Comparison of ENCODE assay signal across 9 cellular contexts in the genomic region with DNA sequence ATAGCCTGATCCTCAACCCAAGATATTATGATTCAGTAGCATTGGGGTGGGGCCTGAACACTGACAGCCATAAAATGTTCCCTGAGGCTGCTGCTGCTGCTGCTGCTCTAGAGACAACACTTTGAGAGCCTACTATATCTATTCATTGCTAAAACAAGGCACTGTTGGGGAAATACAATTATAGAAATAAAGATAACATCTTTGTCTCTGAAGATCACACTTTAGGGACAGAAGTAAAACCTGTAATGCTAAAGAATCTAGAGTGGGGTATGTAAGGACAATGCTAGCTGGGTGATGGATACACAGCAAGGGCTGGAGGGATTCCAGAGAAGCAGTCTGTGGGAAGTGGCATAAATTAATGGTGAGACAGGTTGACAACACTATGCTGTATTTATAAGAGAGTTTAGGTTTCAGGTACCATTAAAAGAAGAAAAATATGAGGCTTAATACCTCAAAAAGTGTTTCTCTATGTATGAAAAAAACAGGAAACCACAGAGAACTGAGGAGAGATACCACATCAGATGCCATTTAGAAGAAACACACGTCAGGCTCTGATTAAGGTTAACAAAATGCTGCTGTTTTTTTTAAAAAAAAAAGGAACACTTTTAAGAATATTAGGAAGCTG.
DNase-seq lines count a peak whose midpoint lies in the region; ATAC-seq, FAIRE-seq and TF ChIP-seq lines count a peak whose summit lies in the region.
"Had no signal": no experiment of that assay in that cellular context is flagged by ENCODE, and none has a peak within 500 bp of the region (broad histone marks: within the 10 kb centered on the region; RNA-seq: fewer than 3 reads in every experiment).

No MANE protein-coding gene starts in this region.

- intact Hi-C loops in MCF 10A (cut with micrococcal nuclease), result no loop called here
- intact Hi-C loops in breast epithelium (cut with DNase I; ENCODE audit: low total_unique reads), result no loop called here
- intact Hi-C loops in GM12878 (cut with micrococcal nuclease; ENCODE audit: unreplicated experiment), result no loop called here

- no peak overlapping the region for H3K4me3 ChIP-seq in breast epithelium
- no peak overlapping the region for H3K4me3 ChIP-seq in GM12878

- RAD21 ChIA-PET in GM12878 (lab: Charles Lee; ENCODE audit: unreplicated experiment), result interaction anchor here (0.6 to 1.5 kb wide), 2 partner anchors 42 to 57 kb away, joined by 3 read pairs; no protein-coding TSS in a partner anchor

- peak in 1 of 2 experiments; percentile 70; a peak in 1 of 4 replicates for TF ChIP-seq EP300 in GM12878 (IDR thresholded peaks at IDR 0.05; ENCODE audit: borderline replicate concordance in 1 of 2, control insufficient read depth in 1 of 2, low read depth in 2 of 2, low read length in 2 of 2)

- no peaks in the 10 kb centered on the region; the same call in 1 of the 2 replicates for H3K79me2 ChIP-seq in GM12878 (ENCODE audit: control insufficient read depth, insufficient read depth, low read length)
- H3K79me2 ChIP-seq: parathyroid adenoma had no signal

- H3K27me3 Mint-ChIP-seq in MCF 10A (ENCODE audit: insufficient read depth, unreplicated experiment), result no peaks in the 10 kb centered on the region

- ATAC-seq in GM12878 (peak; percentile 77), HG02970 (IDR thresholded peaks at IDR 0.05; ENCODE audit: low FRiP score, unreplicated experiment) (no peak)
- peak; percentile 88 for ATAC-seq in stimulated activated effector memory CD8-positive, alpha-beta T cell treated with anti-CD3 and anti-CD28 coated beads, Interleukin-12 subunit alpha, Interleukin-12 subunit beta, amount 100 ng/mL, for 72 hours

- H4K20me1 ChIP-seq in GM12878 (ENCODE audit: control insufficient read depth, insufficient read depth), result no peaks in the 10 kb centered on the region

- TF ChIP-seq CTCF in MCF 10A (IDR thresholded peaks at IDR 0.05; ENCODE audit: unreplicated experiment), result no peak
- no peak for TF ChIP-seq CTCF in breast epithelium (IDR thresholded peaks at IDR 0.05)
- TF ChIP-seq CTCF in GM12878 (IDR thresholded peaks at IDR 0.05 in 2 of 3, conservative IDR thresholded peaks at IDR 0.05 in 1 of 3; ENCODE audit: control insufficient read depth in 2 of 3, extremely low read depth in 1 of 3, insufficient read depth in 1 of 3, low read depth in 3 of 3, low read length in 3 of 3), result no peak

- no peak for FAIRE-seq in GM12878 (lab: Jason Lieb, UNC)

- BruUV-seq in MCF 10A (replicated peaks; lab: Mats Ljungman, UMichigan) (no TSS peak), GM12878 (replicated peaks; lab: Mats Ljungman, UMichigan) (no TSS peak)

- no peaks in the 10 kb centered on the region for H3K9me3 ChIP-seq in breast epithelium
- H3K9me3 ChIP-seq in GM12878 (replicated peaks; ENCODE audit: control insufficient read depth, insufficient read depth, low read length), result no peaks in the 10 kb centered on the region

- H3K27ac Mint-ChIP-seq in MCF 10A (ENCODE audit: low read depth, unreplicated experiment), result peak overlapping the region; percentile 80
- peak overlapping the region; percentile 93 for H3K27ac Mint-ChIP-seq in stimulated activated effector memory CD8-positive, alpha-beta T cell treated with anti-CD3 and anti-CD28 coated beads, Interleukin-12 subunit alpha, Interleukin-12 subunit beta, amount 100 ng/mL, for 72 hours

- no peak for TF ChIP-seq POLR2A in breast epithelium (IDR thresholded peaks at IDR 0.05)
- TF ChIP-seq POLR2A in GM12878 (IDR thresholded peaks at IDR 0.05; ENCODE audit: low read depth, low read length), result no peak

- CTCF ChIA-PET in MCF 10A (lab: Yijun Ruan, JAX) (no interaction called here), GM12878 (lab: Yijun Ruan, JAX) (interaction anchor here (0.7 kb wide), 1 partner anchor 629 kb away, joined by 4 read pairs; no protein-coding TSS in a partner anchor)

- H3K4me3 Mint-ChIP-seq in MCF 10A (ENCODE audit: unreplicated experiment), result no peak overlapping the region
- H3K4me3 Mint-ChIP-seq in stimulated activated effector memory CD8-positive, alpha-beta T cell treated with anti-CD3 and anti-CD28 coated beads, Interleukin-12 subunit alpha, Interleukin-12 subunit beta, amount 100 ng/mL, for 72 hours, result peak overlapping the region; percentile 58

- H3K36me3 Mint-ChIP-seq in MCF 10A (ENCODE audit: insufficient read depth, unreplicated experiment), result peaks cover 6% of the 10 kb centered on the region
- H3K36me3 Mint-ChIP-seq in stimulated activated effector memory CD8-positive, alpha-beta T cell treated with anti-CD3 and anti-CD28 coated beads, Interleukin-12 subunit alpha, Interleukin-12 subunit beta, amount 100 ng/mL, for 72 hours, result peaks cover 87% of the 10 kb centered on the region

- H3K27me3 ChIP-seq in breast epithelium, result no peaks in the 10 kb centered on the region
- no peaks in the 10 kb centered on the region for H3K27me3 ChIP-seq in GM12878 (replicated peaks in 1 of 2; ENCODE audit: control insufficient read depth in 2 of 2, insufficient read depth in 2 of 2, low read length in 1 of 2)

- H3K4me2 ChIP-seq in GM12878 (ENCODE audit: control insufficient read depth, insufficient read depth), result 0 out of 2 replicates have a peak overlapping the region, but pooled peaks have one; percentile 25

- H3K4me1 Mint-ChIP-seq in MCF 10A (ENCODE audit: insufficient read depth, unreplicated experiment), result peaks cover 10% of the 10 kb centered on the region
- H3K4me1 Mint-ChIP-seq in stimulated activated effector memory CD8-positive, alpha-beta T cell treated with anti-CD3 and anti-CD28 coated beads, Interleukin-12 subunit alpha, Interleukin-12 subunit beta, amount 100 ng/mL, for 72 hours, result peaks cover 56% of the 10 kb centered on the region

- no peaks in the 10 kb centered on the region for H3K36me3 ChIP-seq in breast epithelium
- 0 out of 4 replicates have a peak, but pooled peaks cover 0 to 6% of the 10 kb centered on the region in 2 experiments for H3K36me3 ChIP-seq in GM12878 (ENCODE audit: control insufficient read depth in 2 of 2, insufficient read depth in 2 of 2, low read length in 1 of 2)

- no peak overlapping the region for H2AFZ ChIP-seq in GM12878 (ENCODE audit: control insufficient read depth, low read depth, low read length)
- H2AFZ ChIP-seq: parathyroid adenoma had no signal

- no peak overlapping the region for H3K9ac ChIP-seq in GM12878 (ENCODE audit: control insufficient read depth, insufficient read depth, low read length)
- H3K9ac ChIP-seq: parathyroid adenoma had no signal

- SMC1A ChIA-PET in GM12878 (lab: Charles Lee; ENCODE audit: uncharacterized antibody, unreplicated experiment), result interaction anchor here (1.0 to 1.4 kb wide), 4 partner anchors 22 to 430 kb away, joined by 3 to 7 read pairs (median 5); no protein-coding TSS in a partner anchor

- no peak for TF ChIP-seq RAD21 in GM12878 (IDR thresholded peaks at IDR 0.05; ENCODE audit: insufficient read depth, low read depth, low read length)

- no peaks in the 10 kb centered on the region for H3K9me3 Mint-ChIP-seq in MCF 10A (ENCODE audit: unreplicated experiment)
- peaks cover 2% of the 10 kb centered on the region for H3K9me3 Mint-ChIP-seq in stimulated activated effector memory CD8-positive, alpha-beta T cell treated with anti-CD3 and anti-CD28 coated beads, Interleukin-12 subunit alpha, Interleukin-12 subunit beta, amount 100 ng/mL, for 72 hours

- no peaks in the 10 kb centered on the region for H3K4me1 ChIP-seq in breast epithelium
- peaks cover 9% of the 10 kb centered on the region for H3K4me1 ChIP-seq in GM12878 (ENCODE audit: control insufficient read depth, insufficient read depth, low read length)
- H3K4me1 ChIP-seq: parathyroid adenoma had no signal

- DNase-seq in MCF 10A (ENCODE audit: unreplicated experiment) (peak; percentile 35), breast epithelium (ENCODE audit: low spot score in 2 of 2) (no peak), NAMALWA (ENCODE audit: low spot score) (peak; percentile 19), GM12878 (ENCODE audit: low read depth, low spot score) (no peak), NCI-H524 (lab: John Stamatoyannopoulos, UW) (no peak), NCI-H446 (lab: John Stamatoyannopoulos, UW) (no peak)
- no peak for DNase-seq in stimulated activated effector memory CD8-positive, alpha-beta T cell treated with anti-CD3 and anti-CD28 coated beads, Interleukin-12 subunit alpha, Interleukin-12 subunit beta, amount 100 ng/mL, for 72 hours (ENCODE audit: low spot score in 2 of 2)

- H3K27ac ChIP-seq in breast epithelium, result peak overlapping the region in 1 of 2 donors; percentile 19
- peak overlapping the region; percentile 25; the same call in 1 of the 2 replicates for H3K27ac ChIP-seq in GM12878 (ENCODE audit: control insufficient read depth, insufficient read depth)
- H3K27ac ChIP-seq: parathyroid adenoma had no signal

- in situ Hi-C loops in GM12878 (cut with MboI), result no loop called here

- 32% methylated on average over 1 of the region's 1 CpG for WGBS in GM12878 (ENCODE audit: insufficient coverage, insufficient replicate concordance, low lambda C conversion rate, missing lambda C conversion rate)

- POLR2A ChIA-PET in MCF 10A (lab: Yijun Ruan, JAX), result interaction anchor here (0.7 to 0.8 kb wide), 3 partner anchors 55 to 120 kb away, joined by 3 to 4 read pairs (median 3); no protein-coding TSS in a partner anchor
- POLR2A ChIA-PET in GM12878 (lab: Charles Lee), result no interaction called here

TF ChIP-seq in GM12878, 131 proteins besides CTCF, POLR2A, EP300 and RAD21 (continues in another document):
- TF ChIP-seq ZZZ3 (IDR thresholded peaks at IDR 0.05; ENCODE audit: control insufficient read depth, insufficient read length, low read depth), result no peak
- TF ChIP-seq, protein P1, sequence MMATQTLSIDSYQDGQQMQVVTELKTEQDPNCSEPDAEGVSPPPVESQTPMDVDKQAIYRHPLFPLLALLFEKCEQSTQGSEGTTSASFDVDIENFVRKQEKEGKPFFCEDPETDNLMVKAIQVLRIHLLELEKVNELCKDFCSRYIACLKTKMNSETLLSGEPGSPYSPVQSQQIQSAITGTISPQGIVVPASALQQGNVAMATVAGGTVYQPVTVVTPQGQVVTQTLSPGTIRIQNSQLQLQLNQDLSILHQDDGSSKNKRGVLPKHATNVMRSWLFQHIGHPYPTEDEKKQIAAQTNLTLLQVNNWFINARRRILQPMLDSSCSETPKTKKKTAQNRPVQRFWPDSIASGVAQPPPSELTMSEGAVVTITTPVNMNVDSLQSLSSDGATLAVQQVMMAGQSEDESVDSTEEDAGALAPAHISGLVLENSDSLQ (IDR thresholded peaks at IDR 0.05), result 0 out of 2 replicates have a peak, but pooled peaks have one; percentile 8

Comparison
In these comparisons a context has a peak if more than half of its experiments do, and no peak if none do; other contexts are left out.
1. DNase-seq: peak in MCF 10A (single experiment) and NAMALWA (single experiment); none in breast epithelium (0 of 2), GM12878 (single experiment), stimulated activated effector memory CD8-positive, alpha-beta T cell treated with anti-CD3 and anti-CD28 coated beads, Interleukin-12 subunit alpha, Interleukin-12 subunit beta, amount 100 ng/mL, for 72 hours (0 of 2), NCI-H524 (0 of 2) and NCI-H446 (0 of 2).